Comparison of ENCODE assay signal across 31 cellular contexts in the genomic region with DNA sequence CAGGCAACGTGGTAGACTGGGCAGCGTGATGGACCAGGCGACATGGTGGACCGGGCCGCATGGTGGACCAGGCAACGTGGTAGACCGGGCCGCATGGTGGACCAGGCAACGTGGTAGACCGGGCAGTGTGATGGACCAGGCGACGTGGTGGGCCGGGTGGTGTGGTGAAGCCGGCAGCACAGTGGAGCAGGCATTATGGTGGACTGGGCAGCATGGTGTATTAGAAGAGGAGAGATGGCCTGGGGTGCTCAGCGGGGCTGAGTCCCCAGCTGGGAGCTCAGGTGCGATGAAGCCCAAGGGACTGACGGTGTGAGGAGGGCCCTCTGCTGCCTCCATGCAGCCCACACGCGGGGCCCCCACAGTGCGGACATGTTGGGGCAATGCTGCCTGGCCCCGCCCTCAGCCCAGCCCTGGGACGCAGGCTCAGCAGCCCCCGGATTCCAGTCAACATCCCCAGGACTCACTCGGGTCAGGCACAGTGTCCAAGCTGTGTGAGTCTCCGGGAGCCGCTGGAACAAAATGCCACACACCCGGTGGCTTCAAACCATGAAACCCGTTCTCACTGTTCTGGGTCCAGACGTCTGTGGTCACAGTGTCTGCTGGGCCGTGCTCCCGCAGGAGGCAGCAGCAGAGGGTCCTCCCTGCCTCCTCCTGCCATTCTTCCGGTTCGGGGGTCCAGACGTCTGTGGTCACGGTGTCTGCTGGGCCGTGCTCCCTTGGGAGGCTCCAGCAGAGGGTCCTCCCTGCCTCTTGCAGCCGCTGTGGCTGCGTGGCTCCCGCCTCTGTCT.
DNase-seq lines count a peak whose midpoint lies in the region; ATAC-seq and TF ChIP-seq lines count a peak whose summit lies in the region.
"Had no signal": no experiment of that assay in that cellular context is flagged by ENCODE, and none has a peak within 500 bp of the region (broad histone marks: within the 10 kb centered on the region; RNA-seq: fewer than 3 reads in every experiment).

No MANE protein-coding gene starts in this region.

- no peaks in the 10 kb centered on the region for H3K27me3 Mint-ChIP-seq in activated CD4-positive, alpha-beta memory T cell treated with anti-CD3 and anti-CD28 coated beads for 36 hours
- H3K27me3 Mint-ChIP-seq: activated naive CD8-positive, alpha-beta T cell treated with anti-CD3 and anti-CD28 coated beads, Interleukin-2, amount 50 U/mL, for 24 hours; CD4-positive, CD25-positive, alpha-beta regulatory T cell; naive B cell; stimulated activated naive B cell treated with anti-CD40 and anti-IgM and Interleukin-4, amounts not matched to agents 10 μg/mL and 1 μg/mL and 100 μg/mL, for 72 hours had no signal

- no peak overlapping the region for H3K4me3 Mint-ChIP-seq in activated CD4-positive, alpha-beta memory T cell treated with anti-CD3 and anti-CD28 coated beads for 36 hours
- H3K4me3 Mint-ChIP-seq: activated CD8-positive, alpha-beta T cell treated with anti-CD3 and anti-CD28 coated beads, Interleukin-2, amount 10 ng/mL, durations not matched to agents 7 days and 5 days; activated naive CD8-positive, alpha-beta T cell treated with anti-CD3 and anti-CD28 coated beads, Interleukin-2, amount 50 U/mL, for 24 hours; CD4-positive, CD25-positive, alpha-beta regulatory T cell; naive B cell; stimulated activated naive B cell treated with anti-CD40 and anti-IgM and Interleukin-4, amounts not matched to agents 10 μg/mL and 1 μg/mL and 100 μg/mL, for 72 hours had no signal

- H3K9me3 ChIP-seq in Peyer's patch (no peaks in the 10 kb centered on the region), mucosa of descending colon (no peaks in the 10 kb centered on the region), stomach (peaks cover 0 to 9% (median 0%) of the 10 kb centered on the region in 4 donors)
- H3K9me3 ChIP-seq: body of pancreas, heart right ventricle, ovary, right atrium auricular region, suprapubic skin, uterus had no signal

- no peaks in the 10 kb centered on the region for H3K4me1 ChIP-seq in Peyer's patch
- H3K4me1 ChIP-seq in mucosa of descending colon (ENCODE audit: low read depth) = no peaks in the 10 kb centered on the region
- no peaks in the 10 kb centered on the region for H3K4me1 ChIP-seq in stomach
- H3K4me1 ChIP-seq: body of pancreas, heart right ventricle, right atrium auricular region, SJSA1, suprapubic skin, uterus had no signal

- intact Hi-C loops in mucosa of descending colon (cut with DNase I, micrococcal nuclease) (no loop called here), stomach (cut with DNase I; ENCODE audit: low total_unique reads) (no loop called here)
- intact Hi-C loops in activated CD4-positive, alpha-beta memory T cell treated with anti-CD3 and anti-CD28 coated beads for 36 hours (cut with micrococcal nuclease) = no loop called here

- H3K4me1 Mint-ChIP-seq in activated CD4-positive, alpha-beta memory T cell treated with anti-CD3 and anti-CD28 coated beads for 36 hours (ENCODE audit: low read depth) = no peaks in the 10 kb centered on the region
- H3K4me1 Mint-ChIP-seq: activated naive CD8-positive, alpha-beta T cell treated with anti-CD3 and anti-CD28 coated beads, Interleukin-2, amount 50 U/mL, for 24 hours; CD4-positive, CD25-positive, alpha-beta regulatory T cell; naive B cell; stimulated activated naive B cell treated with anti-CD40 and anti-IgM and Interleukin-4, amounts not matched to agents 10 μg/mL and 1 μg/mL and 100 μg/mL, for 72 hours had no signal

- peak in 2 of 3 donors; percentile 29 to 31 for DNase-seq in Peyer's patch
- DNase-seq in coronary artery (ENCODE audit: low spot score) = peak; percentile 68
- peak in 2 of 3 donors; percentile 11 to 29 for DNase-seq in mucosa of descending colon
- peak; percentile 22 for DNase-seq in stomach
- DNase-seq in activated CD4-positive, alpha-beta memory T cell treated with anti-CD3 and anti-CD28 coated beads for 36 hours = no peak
- DNase-seq in NCI-H2196 treated with DMSO at 0.1 percent for 48 hours (lab: John Stamatoyannopoulos, UW; ENCODE audit: unreplicated experiment) = no peak
- no peak for DNase-seq in hippocampal formation (lab: John Stamatoyannopoulos, UW)
- DNase-seq: activated CD8-positive, alpha-beta T cell treated with anti-CD3 and anti-CD28 coated beads, Interleukin-2, amount 10 ng/mL, durations not matched to agents 7 days and 5 days; activated naive CD8-positive, alpha-beta T cell treated with anti-CD3 and anti-CD28 coated beads, Interleukin-2, amount 50 U/mL, for 24 hours; activated T-cell treated with anti-CD3 and anti-CD28 coated beads, Interleukin-2, amount 50 U/mL, for 1 hour; body of pancreas; CD4-positive, CD25-positive, alpha-beta regulatory T cell; effector memory CD4-positive, alpha-beta T cell; foreskin fibroblast; heart right ventricle; left colon; mesendoderm; naive B cell; NCI-H1105 treated with DMSO at 0.1 percent for 48 hours; NCI-H2029; NCI-H69; stimulated activated CD4-positive, alpha-beta T cell treated with anti-CD3 and anti-CD28 coated beads, Interleukin-12 subunit alpha, Interleukin-12 subunit beta, amount 100 ng/mL, for 4 hours; stimulated activated CD4-positive, alpha-beta T cell treated with anti-CD3 and anti-CD28 coated beads, Interleukin-4, amount 100 ng/mL, for 24 hours; stimulated activated naive B cell treated with anti-CD40 and anti-IgM and Interleukin-4, amounts not matched to agents 10 μg/mL and 1 μg/mL and 100 μg/mL, for 72 hours; T-helper 1 cell; uterus had no signal

- no peaks in the 10 kb centered on the region for H3K9me3 Mint-ChIP-seq in activated CD4-positive, alpha-beta memory T cell treated with anti-CD3 and anti-CD28 coated beads for 36 hours
- H3K9me3 Mint-ChIP-seq: activated naive CD8-positive, alpha-beta T cell treated with anti-CD3 and anti-CD28 coated beads, Interleukin-2, amount 50 U/mL, for 24 hours had no signal

- H3K4me3 ChIP-seq in Peyer's patch = no peak overlapping the region
- H3K4me3 ChIP-seq in coronary artery = no peak overlapping the region
- H3K4me3 ChIP-seq in mucosa of descending colon = no peak overlapping the region
- H3K4me3 ChIP-seq in stomach = no peak overlapping the region
- H3K4me3 ChIP-seq: body of pancreas, heart right ventricle, K562, ovary, right atrium auricular region, SJSA1, suprapubic skin, uterus had no signal

- H3K36me3 ChIP-seq in Peyer's patch = no peaks in the 10 kb centered on the region
- no peaks in the 10 kb centered on the region for H3K36me3 ChIP-seq in mucosa of descending colon (ENCODE audit: low read depth)
- H3K36me3 ChIP-seq in stomach = no peaks in the 10 kb centered on the region
- H3K36me3 ChIP-seq: heart right ventricle, ovary, right atrium auricular region, SJSA1, suprapubic skin, uterus had no signal

- no peak for TF ChIP-seq EP300 in stomach (IDR thresholded peaks at IDR 0.05)

- H3K27ac Mint-ChIP-seq in activated CD4-positive, alpha-beta memory T cell treated with anti-CD3 and anti-CD28 coated beads for 36 hours = no peak overlapping the region
- H3K27ac Mint-ChIP-seq: activated CD8-positive, alpha-beta T cell treated with anti-CD3 and anti-CD28 coated beads, Interleukin-2, amount 10 ng/mL, durations not matched to agents 7 days and 5 days; activated naive CD8-positive, alpha-beta T cell treated with anti-CD3 and anti-CD28 coated beads, Interleukin-2, amount 50 U/mL, for 24 hours; CD4-positive, CD25-positive, alpha-beta regulatory T cell; naive B cell; stimulated activated naive B cell treated with anti-CD40 and anti-IgM and Interleukin-4, amounts not matched to agents 10 μg/mL and 1 μg/mL and 100 μg/mL, for 72 hours had no signal

- no peak for TF ChIP-seq POLR2A in Peyer's patch (IDR thresholded peaks at IDR 0.05)
- TF ChIP-seq POLR2A in stomach (IDR thresholded peaks at IDR 0.05) = no peak

- no peaks in the 10 kb centered on the region for H3K36me3 Mint-ChIP-seq in activated CD4-positive, alpha-beta memory T cell treated with anti-CD3 and anti-CD28 coated beads for 36 hours
- H3K36me3 Mint-ChIP-seq: CD4-positive, CD25-positive, alpha-beta regulatory T cell; naive B cell; stimulated activated naive B cell treated with anti-CD40 and anti-IgM and Interleukin-4, amounts not matched to agents 10 μg/mL and 1 μg/mL and 100 μg/mL, for 72 hours had no signal

- no peak for TF ChIP-seq CTCF in Peyer's patch (IDR thresholded peaks at IDR 0.05)
- TF ChIP-seq CTCF in coronary artery (IDR thresholded peaks at IDR 0.05) = no peak
- TF ChIP-seq CTCF in mucosa of descending colon (IDR thresholded peaks at IDR 0.05) = no peak
- TF ChIP-seq CTCF in stomach (IDR thresholded peaks at IDR 0.05) = no peak

- CTCF ChIA-PET in activated CD4-positive, alpha-beta memory T cell treated with anti-CD3 and anti-CD28 coated beads for 36 hours (lab: Charles Lee) = no interaction called here

- H3K27ac ChIP-seq in Peyer's patch = no peak overlapping the region
- H3K27ac ChIP-seq in coronary artery = no peak overlapping the region
- no peak overlapping the region for H3K27ac ChIP-seq in stomach
- H3K27ac ChIP-seq: body of pancreas, heart right ventricle, ovary, right atrium auricular region, SJSA1, suprapubic skin, uterus had no signal

- no peak for ATAC-seq in mucosa of descending colon
- ATAC-seq: activated CD8-positive, alpha-beta T cell treated with anti-CD3 and anti-CD28 coated beads, Interleukin-2, amount 10 ng/mL, durations not matched to agents 7 days and 5 days; activated naive CD8-positive, alpha-beta T cell treated with anti-CD3 and anti-CD28 coated beads, Interleukin-2, amount 50 U/mL, for 24 hours; body of pancreas; heart right ventricle; K562; left colon; stimulated activated naive B cell treated with anti-CD40 and anti-IgM and Interleukin-4, amounts not matched to agents 10 μg/mL and 1 μg/mL and 100 μg/mL, for 72 hours had no signal

- H3K27me3 ChIP-seq in Peyer's patch (no peaks in the 10 kb centered on the region), stomach (peaks cover 0 to 7% (median 0%) of the 10 kb centered on the region in 3 donors)
- H3K27me3 ChIP-seq: body of pancreas, heart right ventricle, ovary, right atrium auricular region, SJSA1, suprapubic skin, uterus had no signal

- WGBS in stomach, 5 donors = 86 to 93% (median 91%) methylated on average over 23 to 39 of the region's 39 CpGs

- POLR2A ChIA-PET in activated CD4-positive, alpha-beta memory T cell treated with anti-CD3 and anti-CD28 coated beads for 36 hours (lab: Charles Lee) = no interaction called here

Comparison
In these comparisons a context has a peak if more than half of its experiments do, and no peak if none do; other contexts are left out.
1. DNase-seq: peak in Peyer's patch (2 of 3), coronary artery (single experiment), mucosa of descending colon (2 of 3) and stomach (single experiment); none in activated CD4-positive, alpha-beta memory T cell treated with anti-CD3 and anti-CD28 coated beads for 36 hours (single experiment), NCI-H2196 treated with DMSO at 0.1 percent for 48 hours (single experiment) and hippocampal formation (0 of 2).